ENCODE assay signal across 26 cellular contexts in genomic region chr2:231429916-231430315, GRCh38. TPM values are rescaled to one million over a fixed set of nuclear protein-coding genes. Genes with fewer than 3 reads are reported as not detected.
"Had no signal": no experiment of that assay in that cellular context is flagged by ENCODE, and none has a peak within 500 bp of the region (broad histone marks: within the 10 kb centered on the region; RNA-seq: fewer than 3 reads in every experiment).

No MANE protein-coding gene starts in this region.

- H3K27ac ChIP-seq: coronary artery, esophagus squamous epithelium, parathyroid adenoma, prostate gland, right atrium auricular region, stomach, thyroid gland, vagina had no signal

- H3K9ac ChIP-seq: parathyroid adenoma had no signal

- H2AFZ ChIP-seq: parathyroid adenoma had no signal

- H3K4me1 ChIP-seq: esophagus squamous epithelium, parathyroid adenoma, prostate gland, right atrium auricular region, stomach, thyroid gland, vagina had no signal

- H3K27me3 ChIP-seq: right atrium auricular region, stomach, thyroid gland, vagina had no signal

- DNase-seq: dermis blood vessel endothelial cell; effector memory CD8-positive, alpha-beta T cell; esophagus squamous epithelium; foreskin melanocyte; hypothalamus; naive B cell; stimulated activated CD4-positive, alpha-beta T cell treated with anti-CD3 and anti-CD28 coated beads, Interleukin-12 subunit alpha, Interleukin-12 subunit beta, amount 100 ng/mL, for 4 hours; stimulated activated CD4-positive, alpha-beta T cell treated with anti-CD3 and anti-CD28 coated beads, Interleukin-1b, Interleukin-23, amount 100 ng/mL, for 48 hours; stimulated activated CD4-positive, alpha-beta T cell treated with anti-CD3 and anti-CD28 coated beads, Interleukin-4, amount 100 ng/mL, for 1 hour; stimulated activated naive CD4-positive, alpha-beta T cell treated with Interleukin-2 at 50 U/mL for 16 hours; stomach; thyroid gland; trophoblast cell had no signal

- H3K36me3 ChIP-seq: esophagus squamous epithelium, prostate gland, right atrium auricular region, stomach, thyroid gland, vagina had no signal

- ATAC-seq: effector memory CD8-positive, alpha-beta T cell; left lobe of liver; natural killer cell treated with Interleukin-12 subunit alpha and Interleukin-12 subunit beta and Interleukin-15 and Interleukin-18, amount 100 ng/mL, for 72 hours; sciatic nerve; stimulated activated effector memory CD8-positive, alpha-beta T cell treated with anti-CD3 and anti-CD28 coated beads, Interleukin-12 subunit alpha, Interleukin-12 subunit beta, amount 100 ng/mL, for 72 hours had no signal

- H3K4me2 ChIP-seq: smooth muscle cell had no signal

- H3K4me3 ChIP-seq: coronary artery, esophagus squamous epithelium, lung, prostate gland, right atrium auricular region, smooth muscle cell, stomach, thyroid gland, vagina had no signal

- FAIRE-seq: endometrium, keratinocyte had no signal

- H3K79me2 ChIP-seq: parathyroid adenoma had no signal

- H3K9me3 ChIP-seq: prostate gland, right atrium auricular region, thyroid gland, vagina had no signal

RNA-seq across cellular contexts. Expression of gene B3GNT7, which starts 34.4 kb away (rescaled TPM):
- polyA plus RNA-seq: keratinocyte had no signal
